Comparison of ENCODE assay signal across 19 cellular contexts in the genomic region with DNA sequence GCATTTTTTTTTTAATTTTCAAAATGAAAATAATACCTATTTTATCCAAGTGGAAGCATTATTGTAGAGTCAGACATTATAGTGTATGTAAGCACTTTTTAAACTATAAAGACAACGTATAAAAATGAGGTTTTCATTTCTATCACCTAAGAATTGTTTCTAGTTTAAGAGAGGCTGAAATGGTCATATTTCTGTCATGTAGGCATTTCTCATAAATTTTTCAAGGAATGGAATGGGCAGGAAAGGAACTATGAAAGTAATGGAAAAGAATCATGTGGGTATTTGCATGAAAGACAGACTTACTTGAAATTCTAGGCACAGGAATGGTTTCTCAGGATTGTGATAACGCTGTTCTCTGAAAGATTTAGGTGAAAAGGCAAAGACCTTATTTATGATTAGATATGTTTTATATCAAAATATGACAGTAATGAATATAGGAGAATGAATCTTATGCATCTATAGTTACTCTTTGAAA.
"Had no signal": no experiment of that assay in that cellular context is flagged by ENCODE, and none has a peak within 500 bp of the region (broad histone marks: within the 10 kb centered on the region; RNA-seq: fewer than 3 reads in every experiment).

No MANE protein-coding gene starts in this region.

- H3K27ac ChIP-seq: esophagus squamous epithelium, parathyroid adenoma, skin epidermis, spleen, thoracic aorta, tibial nerve, upper lobe of right lung, uterus had no signal

- H3K9ac ChIP-seq: parathyroid adenoma had no signal

- H3K4me3 ChIP-seq: esophagus squamous epithelium, mucosa of descending colon, skin epidermis, spleen, thoracic aorta, tibial nerve, upper lobe of right lung, uterus had no signal

- DNase-seq: cortex of kidney; effector memory CD8-positive, alpha-beta T cell; erythroblast; esophagus squamous epithelium; foreskin melanocyte; head of caudate nucleus; mesenchymal stem cell; mucosa of descending colon; naive thymus-derived CD4-positive, alpha-beta T cell; right cardiac atrium; spleen; stimulated activated CD4-positive, alpha-beta T cell treated with anti-CD3 and anti-CD28 coated beads, Interleukin-4, amount 100 ng/mL, for 4 hours; stimulated activated naive B cell treated with anti-CD40 and anti-IgM and Interleukin-4, amounts not matched to agents 10 μg/mL and 1 μg/mL and 100 μg/mL, for 72 hours; upper lobe of right lung; uterus had no signal

- ATAC-seq: effector memory CD8-positive, alpha-beta T cell; mucosa of descending colon; naive thymus-derived CD4-positive, alpha-beta T cell; stimulated activated naive B cell treated with anti-CD40 and anti-IgM and Interleukin-4, amounts not matched to agents 10 μg/mL and 1 μg/mL and 100 μg/mL, for 72 hours; upper lobe of right lung had no signal

- H3K4me1 ChIP-seq: esophagus squamous epithelium, parathyroid adenoma, spleen, tibial nerve, upper lobe of right lung, uterus had no signal

- H3K36me3 ChIP-seq: esophagus squamous epithelium, spleen, thoracic aorta, tibial nerve, upper lobe of right lung, uterus had no signal

- H2AFZ ChIP-seq: parathyroid adenoma had no signal

- H3K9me3 ChIP-seq: esophagus squamous epithelium, mucosa of descending colon, spleen, thoracic aorta, upper lobe of right lung, uterus had no signal

- H3K27me3 ChIP-seq: tibial nerve, uterus had no signal
